ENCODE assay signal across 12 cellular contexts in genomic region chr11:35214181-35214770, GRCh38.
DNase-seq lines count a peak whose midpoint lies in the region; ATAC-seq, FAIRE-seq and TF ChIP-seq lines count a peak whose summit lies in the region.
"Had no signal": no experiment of that assay in that cellular context is flagged by ENCODE, and none has a peak within 500 bp of the region (broad histone marks: within the 10 kb centered on the region; RNA-seq: fewer than 3 reads in every experiment).

No MANE protein-coding gene starts in this region.

- H3K27me3 Mint-ChIP-seq in Calu3 (ENCODE audit: unreplicated experiment) (no peaks in the 10 kb centered on the region), osteocyte (ENCODE audit: unreplicated experiment) (no peaks in the 10 kb centered on the region)
- H3K27me3 Mint-ChIP-seq in dendritic cell treated with granulocyte-macrophage colony-stimulating factor and Interleukin-4, amounts not matched to agents 40 ng/mL and 50 ng/mL, for 4 days = no peaks in the 10 kb centered on the region

- no peak for DNase-seq in Calu3
- DNase-seq in Panc1 (ENCODE audit: low read depth, low spot score) = no peak
- no peak for DNase-seq in osteocyte (ENCODE audit: extremely low spot score, unreplicated experiment)
- DNase-seq in KBM-7 = no peak
- DNase-seq in left cardiac atrium = no peak
- no peak for DNase-seq in HTR-8/SVneo (ENCODE audit: insufficient read length, low spot score)
- DNase-seq: COR-L47, MV-4-11, OCI-M1 had no signal

- FAIRE-seq in HTR-8/SVneo (lab: Jason Lieb, UNC) = no peak
- FAIRE-seq: bronchial epithelial cell had no signal

- ATAC-seq in Panc1 = no peak
- no peak for ATAC-seq in left cardiac atrium

- peak overlapping the region; percentile 67 for H3K27ac ChIP-seq in Panc1 (ENCODE audit: low read length)
- H3K27ac ChIP-seq: prostate gland had no signal

- CTCF ChIA-PET in Calu3 (lab: Charles Lee) = no interaction called here
- CTCF ChIA-PET in Panc1 (lab: Charles Lee) = no interaction called here

- TF ChIP-seq CTCF in Calu3 (IDR thresholded peaks at IDR 0.05; ENCODE audit: unreplicated experiment) = no peak
- TF ChIP-seq CTCF in Panc1 (IDR thresholded peaks at IDR 0.05) = no peak
- no peak for TF ChIP-seq CTCF in osteocyte (IDR thresholded peaks at IDR 0.05)

- H3K36me3 Mint-ChIP-seq in Calu3 (ENCODE audit: insufficient read depth, unreplicated experiment) (peaks cover 92% of the 10 kb centered on the region), osteocyte (ENCODE audit: unreplicated experiment) (peaks cover 39% of the 10 kb centered on the region)
- H3K36me3 Mint-ChIP-seq in dendritic cell treated with granulocyte-macrophage colony-stimulating factor and Interleukin-4, amounts not matched to agents 40 ng/mL and 50 ng/mL, for 4 days (ENCODE audit: low read depth) = peaks cover 97% of the 10 kb centered on the region

- H3K4me1 Mint-ChIP-seq in Calu3 (ENCODE audit: low read depth, unreplicated experiment) = peaks cover 16% of the 10 kb centered on the region
- H3K4me1 Mint-ChIP-seq in dendritic cell treated with granulocyte-macrophage colony-stimulating factor and Interleukin-4, amounts not matched to agents 40 ng/mL and 50 ng/mL, for 4 days (ENCODE audit: low read depth) = peaks cover 64% of the 10 kb centered on the region
- H3K4me1 Mint-ChIP-seq in osteocyte (ENCODE audit: unreplicated experiment) = peaks cover 40% of the 10 kb centered on the region

- H3K4me3 ChIP-seq in Panc1 (ENCODE audit: low read depth in 2 of 2, low read length in 2 of 2) = no peak overlapping the region
- H3K4me3 ChIP-seq: prostate gland had no signal

- H3K4me1 ChIP-seq in Panc1 (ENCODE audit: control insufficient read depth, insufficient read depth, low read length) = peaks cover 75% of the 10 kb centered on the region
- H3K4me1 ChIP-seq: prostate gland had no signal

- H3K27ac Mint-ChIP-seq in Calu3 (ENCODE audit: unreplicated experiment) (peak overlapping the region; percentile 88), osteocyte (ENCODE audit: unreplicated experiment) (peak overlapping the region; percentile 85)
- peak overlapping the region; percentile 97 for H3K27ac Mint-ChIP-seq in dendritic cell treated with granulocyte-macrophage colony-stimulating factor and Interleukin-4, amounts not matched to agents 40 ng/mL and 50 ng/mL, for 4 days

- H3K4me3 Mint-ChIP-seq in Calu3 (ENCODE audit: low read depth, unreplicated experiment) = no peak overlapping the region
- H3K4me3 Mint-ChIP-seq in dendritic cell treated with granulocyte-macrophage colony-stimulating factor and Interleukin-4, amounts not matched to agents 40 ng/mL and 50 ng/mL, for 4 days = peak overlapping the region; percentile 23
- peak overlapping the region; percentile 8 for H3K4me3 Mint-ChIP-seq in osteocyte (ENCODE audit: unreplicated experiment)

- H3K27me3 ChIP-seq in Panc1 (ENCODE audit: control insufficient read depth, insufficient read depth, low read length) = no peaks in the 10 kb centered on the region

- peaks cover 57% of the 10 kb centered on the region for H3K36me3 ChIP-seq in Panc1 (ENCODE audit: control insufficient read depth, insufficient read depth, low read length)
- H3K36me3 ChIP-seq: prostate gland had no signal

- POLR2A ChIA-PET in Panc1 (lab: Charles Lee) = no interaction called here

- in situ Hi-C loops in Panc1 (cut with HindIII; ENCODE audit: low pct_unique_long_range_greater_than_20kb, low sequenced_read_pairs) = no loop called here
- in situ Hi-C loops in KBM-7 (cut with MboI; ENCODE audit: low pct_unique_long_range_greater_than_20kb, low sequenced_read_pairs) = no loop called here

- BruUV-seq in Calu3 (replicated peaks; lab: Mats Ljungman, UMichigan) = no TSS peak
- BruUV-seq in Panc1 (replicated peaks; lab: Mats Ljungman, UMichigan) = TSS peak; percentile 1

- H3K9me3 ChIP-seq in Panc1 (ENCODE audit: control insufficient read depth, insufficient read depth, low read depth, low read length) = no peaks in the 10 kb centered on the region
- H3K9me3 ChIP-seq: prostate gland had no signal

- H3K9me3 Mint-ChIP-seq in Calu3 (ENCODE audit: low read depth, unreplicated experiment) = no peaks in the 10 kb centered on the region
- H3K9me3 Mint-ChIP-seq in dendritic cell treated with granulocyte-macrophage colony-stimulating factor and Interleukin-4, amounts not matched to agents 40 ng/mL and 50 ng/mL, for 4 days = no peaks in the 10 kb centered on the region
- H3K9me3 Mint-ChIP-seq in osteocyte (ENCODE audit: unreplicated experiment) = peaks cover 10% of the 10 kb centered on the region

- intact Hi-C loops in Calu3 (cut with micrococcal nuclease; ENCODE audit: unreplicated experiment) (no loop called here), Panc1 (cut with micrococcal nuclease; ENCODE audit: unreplicated experiment) (no loop called here), left cardiac atrium (cut with DNase I) (no loop called here)
- intact Hi-C loops in dendritic cell treated with granulocyte-macrophage colony-stimulating factor and Interleukin-4, amounts not matched to agents 40 ng/mL and 50 ng/mL, for 4 days (cut with micrococcal nuclease) = loop anchor here (10.0 kb wide), 1 partner anchor 129 kb away; no protein-coding TSS in a partner anchor
